20 cellular contexts compared by ENCODE assay signal in the genomic region with DNA sequence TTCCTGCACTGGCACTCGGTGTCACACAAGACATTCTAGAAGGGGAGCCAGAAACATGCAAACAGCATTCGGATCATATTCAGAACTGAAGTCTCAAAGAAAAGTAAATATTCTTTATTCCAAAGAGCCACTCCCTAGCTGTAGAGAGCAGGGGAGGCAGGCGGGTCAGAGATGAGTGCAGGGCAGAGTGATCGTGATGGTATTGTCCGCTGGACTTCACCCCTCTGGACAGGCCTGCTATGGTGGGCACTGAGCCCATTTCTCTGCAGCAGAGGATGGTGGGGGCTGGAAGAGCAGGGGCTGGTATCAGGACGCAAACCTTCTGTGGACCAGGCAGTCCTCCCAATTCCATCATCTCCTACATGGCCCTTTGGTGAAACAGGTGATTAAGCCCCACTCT. TPM values are rescaled to one million over a fixed set of nuclear protein-coding genes. Genes with fewer than 3 reads are reported as not detected.
A peak's percentile ranks its signal among the peaks of the same experiment; 100 is the strongest.
DNase-seq lines count a peak whose midpoint lies in the region; ATAC-seq and TF ChIP-seq lines count a peak whose summit lies in the region.
"Had no signal": no experiment of that assay in that cellular context is flagged by ENCODE, and none has a peak within 500 bp of the region (broad histone marks: within the 10 kb centered on the region; RNA-seq: fewer than 3 reads in every experiment).

No MANE protein-coding gene starts in this region.

- H3K4me3 Mint-ChIP-seq in nephron, result no peak overlapping the region
- no peak overlapping the region for H3K4me3 Mint-ChIP-seq in activated T-cell treated with anti-CD3 and anti-CD28 coated beads, Interleukin-2, amount 50 U/mL, for 72 hours
- H3K4me3 Mint-ChIP-seq: CD14-positive monocyte had no signal

- H4K20me1 ChIP-seq in PC-9 (ENCODE audit: insufficient read depth) (no peaks in the 10 kb centered on the region), hepatocyte (ENCODE audit: insufficient read depth, poor library complexity, severe bottlenecking) (no peaks in the 10 kb centered on the region)

- H2AFZ ChIP-seq in PC-9 (no peak overlapping the region), hepatocyte (no peak overlapping the region)

- POLR2A ChIA-PET in PC-9 (lab: Charles Lee; ENCODE audit: unreplicated experiment), result no interaction called here

- WGBS in hepatocyte (ENCODE audit: low lambda C conversion rate, missing lambda C conversion rate), result 79% methylated on average over 6 of the region's 6 CpGs
- 80 to 96% methylated on average over 6 of the region's 6 CpGs for WGBS in thyroid gland, 2 donors

- intact Hi-C loops in PC-9 (cut with micrococcal nuclease; ENCODE audit: unreplicated experiment), result no loop called here
- intact Hi-C loops in thyroid gland (cut with DNase I), result no loop called here

- peaks cover 65% of the 10 kb centered on the region for H3K4me1 ChIP-seq in PC-9 (replicated peaks; ENCODE audit: insufficient read depth)
- peaks cover 62% of the 10 kb centered on the region for H3K4me1 ChIP-seq in hepatocyte (ENCODE audit: insufficient read depth)
- H3K4me1 ChIP-seq in thyroid gland, result peaks cover 41 to 51% of the 10 kb centered on the region in 2 donors

- peak overlapping the region; percentile 78 for H3K4me2 ChIP-seq in PC-9
- H3K4me2 ChIP-seq in hepatocyte, result no peak overlapping the region

- peaks cover 57% of the 10 kb centered on the region for H3F3A ChIP-seq in PC-9 (ENCODE audit: insufficient read depth, low read depth)

- H3K79me2 ChIP-seq in PC-9 (ENCODE audit: low read depth) (no peaks in the 10 kb centered on the region), hepatocyte (no peaks in the 10 kb centered on the region)

- H3K9me2 ChIP-seq in PC-9 (ENCODE audit: insufficient read depth) (no peaks in the 10 kb centered on the region), hepatocyte (replicated peaks; ENCODE audit: insufficient read depth) (no peaks in the 10 kb centered on the region)

- H3K4me3 ChIP-seq in PC-9 (no peak overlapping the region), hepatocyte (no peak overlapping the region), thyroid gland (replicated peaks in 1 of 3) (no peak overlapping the region), brain microvascular endothelial cell (ENCODE audit: low read depth, low read length) (no peak overlapping the region)
- H3K4me3 ChIP-seq: Peyer's patch had no signal

- TF ChIP-seq POLR2A in thyroid gland (IDR thresholded peaks at IDR 0.05), result no peak

- TF ChIP-seq CTCF in PC-9 (conservative IDR thresholded peaks at IDR 0.05) (no peak), hepatocyte (IDR thresholded peaks at IDR 0.05; ENCODE audit: poor library complexity) (no peak), nephron (IDR thresholded peaks at IDR 0.05; ENCODE audit: unreplicated experiment in 3 of 3) (no peak), thyroid gland (IDR thresholded peaks at IDR 0.05) (no peak), brain microvascular endothelial cell (IDR thresholded peaks at IDR 0.05; ENCODE audit: low read depth, low read length, missing control alignments) (no peak)

- BruUV-seq in PC-9 (replicated peaks; lab: Mats Ljungman, UMichigan), result no TSS peak

- peaks cover 3% of the 10 kb centered on the region for H3K27me3 Mint-ChIP-seq in nephron (ENCODE audit: low read depth)
- no peaks in the 10 kb centered on the region for H3K27me3 Mint-ChIP-seq in activated T-cell treated with anti-CD3 and anti-CD28 coated beads, Interleukin-2, amount 50 U/mL, for 72 hours (ENCODE audit: low read depth)

- CTCF ChIA-PET in PC-9 (lab: Charles Lee), result no interaction called here

- H3K9me3 Mint-ChIP-seq in nephron, result no peaks in the 10 kb centered on the region
- no peaks in the 10 kb centered on the region for H3K9me3 Mint-ChIP-seq in activated T-cell treated with anti-CD3 and anti-CD28 coated beads, Interleukin-2, amount 50 U/mL, for 72 hours
- H3K9me3 Mint-ChIP-seq: CD14-positive monocyte had no signal

- peak overlapping the region; percentile 93 for H3K27ac ChIP-seq in PC-9
- H3K27ac ChIP-seq in hepatocyte, result peak overlapping the region; percentile 78
- peak overlapping the region in 2 of 3 donors; percentile 49 to 90 for H3K27ac ChIP-seq in thyroid gland
- H3K27ac ChIP-seq in brain microvascular endothelial cell, result no peak overlapping the region
- H3K27ac ChIP-seq: Peyer's patch had no signal

- DNase-seq in PC-9, result no peak
- DNase-seq in hepatocyte (ENCODE audit: low spot score), result peak; percentile 16
- no peak for DNase-seq in thyroid gland
- no peak for DNase-seq in brain microvascular endothelial cell
- DNase-seq in activated T-cell treated with anti-CD3 and anti-CD28 coated beads, Interleukin-2, amount 50 U/mL, for 72 hours, result no peak
- DNase-seq in NOMO-1 treated with dmso at 0.1 percent for 144 hours (lab: John Stamatoyannopoulos, UW; ENCODE audit: unreplicated experiment), result no peak
- DNase-seq: EL, GF-D8, KG1, NCI-H1092 treated with DMSO at 0.1 percent for 48 hours, NCI-H146, NCI-H2029, NCI-H226, NCI-H510A treated with DMSO at 0.1 percent for 48 hours, NCI-H748 treated with DMSO at 0.1 percent for 48 hours, Peyer's patch had no signal

- peaks cover 64% of the 10 kb centered on the region for H3K4me1 Mint-ChIP-seq in nephron
- peaks cover 27% of the 10 kb centered on the region for H3K4me1 Mint-ChIP-seq in activated T-cell treated with anti-CD3 and anti-CD28 coated beads, Interleukin-2, amount 50 U/mL, for 72 hours (ENCODE audit: low read depth)

- ATAC-seq in activated T-cell treated with anti-CD3 and anti-CD28 coated beads, Interleukin-2, amount 50 U/mL, for 72 hours (replicated peaks in 1 of 2), result no peak
- ATAC-seq in GM18502 (IDR thresholded peaks at IDR 0.05; ENCODE audit: poor library complexity, unreplicated experiment), result no peak
- ATAC-seq: SK-N-SH treated with all-trans-retinoic acid at 6 μM for 48 hours had no signal

- H3K36me3 ChIP-seq in PC-9 (ENCODE audit: low read depth), result no peaks in the 10 kb centered on the region
- H3K36me3 ChIP-seq in hepatocyte (replicated peaks; ENCODE audit: insufficient read depth, low read depth), result no peaks in the 10 kb centered on the region
- H3K36me3 ChIP-seq in thyroid gland, result no peaks in the 10 kb centered on the region
- no peaks in the 10 kb centered on the region for H3K36me3 ChIP-seq in brain microvascular endothelial cell (replicated peaks)
- H3K36me3 ChIP-seq: Peyer's patch had no signal

- peak overlapping the region; percentile 24 to 80 (median 30) for H3K27ac Mint-ChIP-seq in nephron
- no peak overlapping the region for H3K27ac Mint-ChIP-seq in activated T-cell treated with anti-CD3 and anti-CD28 coated beads, Interleukin-2, amount 50 U/mL, for 72 hours
- H3K27ac Mint-ChIP-seq: CD14-positive monocyte had no signal

- H3K27me3 ChIP-seq in PC-9 (ENCODE audit: insufficient read depth, low read depth) (no peaks in the 10 kb centered on the region), hepatocyte (no peaks in the 10 kb centered on the region), thyroid gland (no peaks in the 10 kb centered on the region), brain microvascular endothelial cell (replicated peaks) (no peaks in the 10 kb centered on the region)
- H3K27me3 ChIP-seq: Peyer's patch had no signal

- no peaks in the 10 kb centered on the region for H3K9me3 ChIP-seq in PC-9 (ENCODE audit: insufficient read depth, low read depth)
- H3K9me3 ChIP-seq in hepatocyte (ENCODE audit: low read depth), result no peaks in the 10 kb centered on the region
- H3K9me3 ChIP-seq in thyroid gland, result no peaks in the 10 kb centered on the region
- H3K9me3 ChIP-seq: Peyer's patch had no signal

- H3K36me3 Mint-ChIP-seq in nephron (ENCODE audit: low read depth), result no peaks in the 10 kb centered on the region
- no peaks in the 10 kb centered on the region for H3K36me3 Mint-ChIP-seq in activated T-cell treated with anti-CD3 and anti-CD28 coated beads, Interleukin-2, amount 50 U/mL, for 72 hours (ENCODE audit: insufficient read depth in 2 of 2)
- H3K36me3 Mint-ChIP-seq: CD14-positive monocyte had no signal

- in situ Hi-C loops in brain microvascular endothelial cell (cut with HindIII; ENCODE audit: low pct_ligation_motif_present, low sequenced_read_pairs), result no loop called here

RNA-seq across cellular contexts. Expression of a gene that starts 25.6 kb away (rescaled TPM):
- 74.6 and 84.5 TPM in 2 replicates for total RNA-seq in PC-9 (2021)
- 26.8 and 34.5 TPM in 2 replicates for total RNA-seq in hepatocyte
- polyA plus RNA-seq in hepatocyte, result 38.9 and 52.1 TPM in 2 replicates
- total RNA-seq in thyroid gland, result 100 to 1,000 TPM in 1 of 4 donors, 10 to 100 TPM in 3; 43.9 to 103 (median 78.4) TPM
- total RNA-seq in activated T-cell treated with anti-CD3 and anti-CD28 coated beads, Interleukin-2, amount 50 U/mL, for 72 hours, result 10 to 100 TPM; 55.6 to 58.0 TPM
